ENCODE assay signal across 13 cellular contexts in genomic region chr13:61294467-61295186, GRCh38.
"Had no signal": no experiment of that assay in that cellular context is flagged by ENCODE, and none has a peak within 500 bp of the region (broad histone marks: within the 10 kb centered on the region; RNA-seq: fewer than 3 reads in every experiment).

No MANE protein-coding gene starts in this region.

- H3K9me3 ChIP-seq: esophagus squamous epithelium, testis had no signal

- H3K27me3 ChIP-seq: esophagus squamous epithelium had no signal

- H3K27ac ChIP-seq: esophagus squamous epithelium, left ventricle myocardium inferior, testis had no signal

- ATAC-seq: right cardiac atrium; stimulated activated memory B cell treated with anti-CD40 and anti-IgM and Interleukin-4, amounts not matched to agents 10 μg/mL and 1 μg/mL and 100 μg/mL, for 72 hours had no signal

- H3K36me3 ChIP-seq: esophagus squamous epithelium, left ventricle myocardium inferior had no signal

- DNase-seq: activated CD4-positive, alpha-beta T cell treated with anti-CD3 and anti-CD28 coated beads, Interleukin-2, amount 50 U/mL, for 48 hours; dermis blood vessel endothelial cell; effector memory CD4-positive, alpha-beta T cell; esophagus squamous epithelium; left ventricle myocardium inferior; mammary epithelial cell; right cardiac atrium; small intestine; stimulated activated CD4-positive, alpha-beta T cell treated with anti-CD3 and anti-CD28 coated beads, Interleukin-4, amount 100 ng/mL, for 4 hours; SW 1271; testis had no signal

- H3K4me1 ChIP-seq: esophagus squamous epithelium, left ventricle myocardium inferior, testis had no signal

- FAIRE-seq: endothelial cell of umbilical vein, small intestine had no signal

- H3K4me3 ChIP-seq: esophagus squamous epithelium, left ventricle myocardium inferior, testis had no signal
